1 cellular context compared by ENCODE assay signal in genomic region chr5:38516649-38517048, GRCh38.
TF ChIP-seq lines count a peak whose summit lies in the region.

No MANE protein-coding gene starts in this region.

TF ChIP-seq in HEK293, 187 proteins besides CTCF, POLR2A, EP300 and RAD21 (continued from another document):
- TF ChIP-seq, protein P1, sequence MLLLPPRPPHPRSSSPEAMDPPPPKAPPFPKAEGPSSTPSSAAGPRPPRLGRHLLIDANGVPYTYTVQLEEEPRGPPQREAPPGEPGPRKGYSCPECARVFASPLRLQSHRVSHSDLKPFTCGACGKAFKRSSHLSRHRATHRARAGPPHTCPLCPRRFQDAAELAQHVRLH (tag by site-specific recombination; IDR thresholded peaks at IDR 0.05): peak; percentile 74; the same call in 1 of the 2 replicates
- TF ChIP-seq ZNF146 (tag by site-specific recombination; IDR thresholded peaks at IDR 0.05): peak; percentile 99
